8 cellular contexts compared by ENCODE assay signal in genomic region chr1:205335692-205336091, GRCh38.
DNase-seq lines count a peak whose midpoint lies in the region; ATAC-seq and TF ChIP-seq lines count a peak whose summit lies in the region.

No MANE protein-coding gene starts in this region.

- H3K4me3 ChIP-seq in AG09309 (ENCODE audit: control insufficient read depth, low read depth, low read length), result no peak overlapping the region
- no peak overlapping the region for H3K4me3 ChIP-seq in WI38 (ENCODE audit: low read depth, low read length)

- TF ChIP-seq CTCF in AG09309 (IDR thresholded peaks at IDR 0.05; ENCODE audit: control insufficient read depth, insufficient read depth, low read depth, low read length, missing control alignments) (peak; percentile 99), WI38 (IDR thresholded peaks at IDR 0.05; ENCODE audit: low read depth, low read length) (peak; percentile 98)

- in situ Hi-C loops in T47D (cut with HindIII; ENCODE audit: low pct_unique_long_range_greater_than_20kb, low sequenced_read_pairs), result no loop called here

- ATAC-seq in GM21529 (IDR thresholded peaks at IDR 0.05; ENCODE audit: unreplicated experiment) (peak; percentile 71), GM19452 (IDR thresholded peaks at IDR 0.05; ENCODE audit: unreplicated experiment) (no peak)

- DNase-seq in AG09309 (ENCODE audit: low read depth) (no peak), NCI-H2227 treated with DMSO at 0.1 percent for 48 hours (lab: John Stamatoyannopoulos, UW) (peak; percentile 46), T47D (ENCODE audit: low read depth in 1 of 2, low spot score in 1 of 2) (peak; percentile 83 to 91), islet precursor cell (peak; percentile 93)
- peak; percentile 67 for DNase-seq in stimulated activated CD4-positive, alpha-beta T cell treated with anti-CD3 and anti-CD28 coated beads, Interleukin-2, amount 100 ng/mL, for 4 hours (ENCODE audit: low read depth)
